ENCODE assay signal across 8 cellular contexts in the genomic region with DNA sequence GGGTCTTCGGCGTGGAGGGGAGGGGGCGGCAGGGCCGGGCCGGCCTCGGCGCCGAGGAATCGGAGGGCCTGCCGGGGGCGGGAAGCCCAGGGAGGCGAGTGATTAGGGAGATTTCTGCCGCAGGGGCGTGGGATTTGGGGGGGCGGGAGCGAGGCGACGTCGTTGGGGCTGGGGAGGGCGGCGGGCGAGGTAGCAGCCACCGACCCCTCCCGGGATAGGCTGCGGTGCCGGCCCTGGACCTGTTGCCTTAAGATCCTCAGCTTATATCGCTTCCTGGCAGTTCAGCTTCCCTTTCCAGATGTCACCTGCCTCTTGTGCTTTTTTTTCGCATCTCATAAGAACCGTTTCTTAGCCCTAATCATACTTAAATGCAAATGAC. TPM values are rescaled to one million over a fixed set of nuclear protein-coding genes. Genes with fewer than 3 reads are reported as not detected.
DNase-seq lines count a peak whose midpoint lies in the region; ATAC-seq and TF ChIP-seq lines count a peak whose summit lies in the region.

No MANE protein-coding gene starts in this region.

- TF ChIP-seq POLR2A in ovary (IDR thresholded peaks at IDR 0.05): no peak

- H3K4me3 ChIP-seq in WI38 (ENCODE audit: low read depth, low read length) (peak overlapping the region; percentile 88), fibroblast of the aortic adventitia (ENCODE audit: low read depth, low read length) (peak overlapping the region; percentile 83), ovary (peak overlapping the region; percentile 99)

- H3K36me3 ChIP-seq in ovary: no peaks in the 10 kb centered on the region

- DNase-seq in G401 (ENCODE audit: low spot score) (peak; percentile 29), fibroblast of the aortic adventitia (ENCODE audit: low read depth) (peak; percentile 13), ovary (no peak), GOT3 (lab: John Stamatoyannopoulos, UW) (no peak), iPS-NIHi7 (ENCODE audit: extremely low spot score) (no peak)
- no peak for DNase-seq in activated CD4-positive, CD25-positive, alpha-beta regulatory T cell treated with anti-CD3 and anti-CD28 coated beads, Interleukin-2, amount 50 U/mL, for 72 hours

- TF ChIP-seq EP300 in ovary (IDR thresholded peaks at IDR 0.05): no peak

- TF ChIP-seq CTCF in WI38 (IDR thresholded peaks at IDR 0.05; ENCODE audit: low read depth, low read length) (no peak), fibroblast of the aortic adventitia (IDR thresholded peaks at IDR 0.05; ENCODE audit: insufficient read depth, low read length) (no peak), ovary (IDR thresholded peaks at IDR 0.05) (no peak)

- intact Hi-C loops in ovary (cut with DNase I): loop anchor here in 3 of 4 donors (5.0 kb wide), 1 partner anchor 60 kb away; no protein-coding TSS in a partner anchor

- peak overlapping the region in 1 of 2 donors; percentile 33 for H3K27ac ChIP-seq in ovary

- in situ Hi-C loops in G401 (cut with HindIII; ENCODE audit: low sequenced_read_pairs): no loop called here

- ATAC-seq in HG03432 (IDR thresholded peaks at IDR 0.05; ENCODE audit: unreplicated experiment): peak; percentile 2

- peaks cover 3% of the 10 kb centered on the region for H3K4me1 ChIP-seq in ovary (ENCODE audit: insufficient read depth)

- no peaks in the 10 kb centered on the region for H3K27me3 ChIP-seq in ovary

- H3K9me3 ChIP-seq in ovary: no peaks in the 10 kb centered on the region

- 0 to 1% (median 0%) methylated on average over 18 to 29 of the region's 29 CpGs for WGBS in ovary, 3 donors

RNA-seq across cellular contexts. Expression of a gene that starts 0.6 kb away (rescaled TPM):
- total RNA-seq in G401 (2014; rRNA removed; shearing (Covaris generic)): 5.8 and 9.4 TPM in 2 replicates
- total RNA-seq in fibroblast of the aortic adventitia (ENCODE audit: low replicate concordance): 9.8 and 10.8 TPM in 2 replicates
- 10 to 100 TPM; 12.0 to 17.1 (median 13.6) TPM for total RNA-seq in ovary
- 1 to 10 TPM; 4.4 to 8.5 TPM for polyA plus RNA-seq in ovary

Comparison
In these comparisons a context has a peak if more than half of its experiments do, and no peak if none do; other contexts are left out.
1. DNase-seq: peak in G401 (single experiment) and fibroblast of the aortic adventitia (single experiment); none in ovary (0 of 5), activated CD4-positive, CD25-positive, alpha-beta regulatory T cell treated with anti-CD3 and anti-CD28 coated beads, Interleukin-2, amount 50 U/mL, for 72 hours (single experiment), GOT3 (single experiment) and iPS-NIHi7 (single experiment).
2. Peak in every context shown above with its lines, with median percentiles within 50 percentile points of each other: H3K4me3 ChIP-seq.